In the genomic region with DNA sequence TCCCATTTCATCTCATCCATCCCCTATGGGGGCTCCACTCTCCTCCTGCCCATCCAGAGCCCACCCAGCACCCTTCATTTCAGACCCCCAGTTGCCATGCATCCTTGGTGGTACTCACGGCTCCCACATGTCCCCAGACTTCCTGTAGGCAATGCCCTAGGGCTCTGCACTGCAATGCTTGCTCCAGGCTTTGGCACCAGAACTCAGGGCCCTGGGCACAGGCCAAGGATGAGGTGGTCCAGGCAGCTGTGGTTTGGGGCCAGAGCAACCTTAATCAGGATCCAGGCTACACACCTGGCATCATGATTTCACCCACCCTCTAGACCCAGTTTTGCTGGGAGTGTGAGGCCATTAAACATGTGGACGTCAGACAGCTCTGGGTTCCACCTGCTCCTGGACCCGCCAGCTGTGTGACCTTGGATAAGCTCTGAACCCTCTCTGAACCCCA, we compare ENCODE assay signal across 21 cellular contexts. TPM values are rescaled to one million over a fixed set of nuclear protein-coding genes. Genes with fewer than 3 reads are reported as not detected.
DNase-seq lines count a peak whose midpoint lies in the region; ATAC-seq, FAIRE-seq and TF ChIP-seq lines count a peak whose summit lies in the region.
"Had no signal": no experiment of that assay in that cellular context is flagged by ENCODE, and none has a peak within 500 bp of the region (broad histone marks: within the 10 kb centered on the region; RNA-seq: fewer than 3 reads in every experiment).

No MANE protein-coding gene starts in this region.

- TF ChIP-seq CTCF in heart left ventricle (IDR thresholded peaks at IDR 0.05) (no peak), K562 (IDR thresholded peaks at IDR 0.05 in 2 of 3, conservative IDR thresholded peaks at IDR 0.05 in 1 of 3; ENCODE audit: insufficient read depth in 2 of 3, low read depth in 1 of 3, low read length in 3 of 3) (no peak), lung (IDR thresholded peaks at IDR 0.05; ENCODE audit: control extremely low read depth, extremely low read depth) (no peak), upper lobe of right lung (IDR thresholded peaks at IDR 0.05) (no peak)

- H3K79me2 ChIP-seq in K562 (ENCODE audit: control insufficient read depth, insufficient read depth, low read length) = no peaks in the 10 kb centered on the region

- TF ChIP-seq EP300 in K562 (IDR thresholded peaks at IDR 0.05; ENCODE audit: low read length) = no peak

- 87 to 93% (median 92%) methylated on average over 2 to 3 of the region's 3 CpGs for WGBS in heart left ventricle, 4 donors
- WGBS in K562 (ENCODE audit: insufficient coverage, low coverage, missing lambda C conversion rate) = 0% methylated on average over 3 of the region's 3 CpGs
- WGBS in lung, 2 donors = 74 to 81% methylated on average over 3 of the region's 3 CpGs

- intact Hi-C loops in cardiac septum (cut with DNase I) (no loop called here), heart left ventricle (cut with DNase I) (loop anchor here in 1 of 10 donors (10.0 kb wide), 1 partner anchor 147 kb away; no protein-coding TSS in a partner anchor), K562 (cut with micrococcal nuclease) (no loop called here), upper lobe of right lung (cut with DNase I) (no loop called here)

- H3K36me3 ChIP-seq in heart left ventricle (no peaks in the 10 kb centered on the region), K562 (ENCODE audit: control insufficient read depth, insufficient read depth, low read length) (no peaks in the 10 kb centered on the region), lung (ENCODE audit: control insufficient read depth in 2 of 2, insufficient read depth in 2 of 2, low read length in 2 of 2) (peaks cover 0 to 19% of the 10 kb centered on the region in 2 donors), upper lobe of right lung (peaks cover 22% of the 10 kb centered on the region)
- H3K36me3 ChIP-seq: BE2C had no signal

- TF ChIP-seq RAD21 in K562 (CRISPR knock-in tag; conservative IDR thresholded peaks at IDR 0.05 in 1 of 2, IDR thresholded peaks at IDR 0.05 in 1 of 2) = no peak

- no peaks in the 10 kb centered on the region for H3K9me3 ChIP-seq in heart left ventricle
- no peaks in the 10 kb centered on the region for H3K9me3 ChIP-seq in K562 (replicated peaks; ENCODE audit: control insufficient read depth, insufficient read depth, low read depth, low read length)
- H3K9me3 ChIP-seq in lung (ENCODE audit: control insufficient read depth in 2 of 2, insufficient read depth in 1 of 2, low read length in 1 of 2) = no peaks in the 10 kb centered on the region
- H3K9me3 ChIP-seq in upper lobe of right lung = no peaks in the 10 kb centered on the region
- H3K9me3 ChIP-seq: BE2C had no signal

- in situ Hi-C loops in K562 (cut with MboI) = no loop called here

- peaks cover 0 to 20% (median 10%) of the 10 kb centered on the region in 12 donors for H3K4me1 ChIP-seq in heart left ventricle
- H3K4me1 ChIP-seq in K562 (replicated peaks in 1 of 2; ENCODE audit: control insufficient read depth in 2 of 2, insufficient read depth in 2 of 2, low read length in 2 of 2) = peaks cover 3 to 15% of the 10 kb centered on the region in 2 experiments; a peak in 3 of 5 replicates
- H3K4me1 ChIP-seq in lung (ENCODE audit: control insufficient read depth in 2 of 2, insufficient read depth in 2 of 2, low read length in 2 of 2) = peaks cover 0 to 10% of the 10 kb centered on the region in 2 donors
- H3K4me1 ChIP-seq in upper lobe of right lung = peaks cover 12% of the 10 kb centered on the region
- H3K4me1 ChIP-seq: BE2C had no signal

- no TSS peak for BruUV-seq in K562 (replicated peaks; lab: Mats Ljungman, UMichigan)

- no peak overlapping the region for H3K9ac ChIP-seq in K562 (ENCODE audit: insufficient read depth in 1 of 2, low read depth in 2 of 2, low read length in 2 of 2)

- no peak overlapping the region for H3K4me2 ChIP-seq in K562 (ENCODE audit: insufficient read depth, low read length)

- H3K27me3 ChIP-seq in heart left ventricle = no peaks in the 10 kb centered on the region
- H3K27me3 ChIP-seq in K562 (ENCODE audit: control insufficient read depth in 2 of 2, insufficient read depth in 2 of 2, low read length in 2 of 2) = peaks cover 10 to 19% of the 10 kb centered on the region in 2 experiments
- H3K27me3 ChIP-seq in lung (ENCODE audit: control insufficient read depth, insufficient read depth) = no peaks in the 10 kb centered on the region
- no peaks in the 10 kb centered on the region for H3K27me3 ChIP-seq in upper lobe of right lung
- H3K27me3 ChIP-seq: BE2C had no signal

- POLR2A ChIA-PET in K562 (lab: Yijun Ruan, JAX) = no interaction called here

- peaks cover 5% of the 10 kb centered on the region; the same call in 1 of the 2 replicates for H4K20me1 ChIP-seq in K562 (replicated peaks; ENCODE audit: control insufficient read depth, insufficient read depth, low read length)

- ATAC-seq in heart left ventricle (no peak), K562 (no peak), lung (ENCODE audit: insufficient read depth, low FRiP score) (no peak), upper lobe of right lung (no peak)
- ATAC-seq: GM12878 had no signal

- CTCF ChIA-PET in K562 (lab: Yijun Ruan, JAX; ENCODE audit: low intra/inter-chr PET ratio) = no interaction called here

- peak; percentile 60 for DNase-seq in cardiac septum (ENCODE audit: low spot score)
- DNase-seq in heart left ventricle = no peak
- no peak for DNase-seq in K562 (ENCODE audit: extremely low read depth in 1 of 4, low spot score in 3 of 4)
- DNase-seq in lung (ENCODE audit: low spot score) = peak; percentile 47
- no peak for DNase-seq in upper lobe of right lung
- DNase-seq in activated CD4-positive, alpha-beta T cell treated with anti-CD3 and anti-CD28 coated beads, Interleukin-2, amount 50 U/mL, for 1 hour = no peak
- no peak for DNase-seq in AG08395 (ENCODE audit: low spot score)
- DNase-seq: BE2C; C1 segment of cervical spinal cord; CD4-positive, CD25-positive, alpha-beta regulatory T cell; CD8-positive, alpha-beta memory T cell; COR-L47; DMS 273 treated with DMSO at 0.1 percent for 48 hours; DND-41; EL; H9 had no signal

- H3K27ac ChIP-seq in heart left ventricle (no peak overlapping the region), K562 (ENCODE audit: extremely low read depth, low read depth, low read length) (no peak overlapping the region), lung (ENCODE audit: low read depth in 1 of 2, low read length in 1 of 2) (peak overlapping the region in 1 of 2 donors; percentile 91), upper lobe of right lung (peak overlapping the region; percentile 92)

- no peak overlapping the region for H3K4me3 ChIP-seq in heart left ventricle
- no peak overlapping the region for H3K4me3 ChIP-seq in K562
- peak overlapping the region; percentile 50 for H3K4me3 ChIP-seq in lung
- H3K4me3 ChIP-seq in upper lobe of right lung = peak overlapping the region; percentile 45
- H3K4me3 ChIP-seq: GM12878 had no signal

- H3K9me1 ChIP-seq in K562 (ENCODE audit: control insufficient read depth, insufficient read depth, low read length) = no peaks in the 10 kb centered on the region

- FAIRE-seq in K562 (lab: Jason Lieb, UNC) = no peak
- FAIRE-seq: GM12878, H1 had no signal

- no peak overlapping the region for H2AFZ ChIP-seq in K562 (ENCODE audit: low read depth, low read length)

- TF ChIP-seq POLR2A in heart left ventricle (IDR thresholded peaks at IDR 0.05) (no peak), K562 (conservative IDR thresholded peaks at IDR 0.05) (no peak)

RNA-seq across cellular contexts. Expression of gene SFTPB, which starts 0.4 kb away (rescaled TPM):
- total RNA-seq in cardiac septum = not detected
- under 1 TPM in 1 of 9 donors, not detected in 8; 0.23 TPM for total RNA-seq in heart left ventricle
- under 1 TPM in 1 of 2 donors, not detected in 1; 0.83 TPM for polyA plus RNA-seq in heart left ventricle
- total RNA-seq in K562 (2011; cell fraction: chromatin; rRNA removed; ENCODE audit: low replicate concordance) = not detected in 2 replicates
- not detected in 2 replicates for total RNA-seq in K562 (2011; cell fraction: nucleolus; rRNA removed)
- total RNA-seq in K562 (2011; cell fraction: nucleoplasm; rRNA removed) = not detected in 2 replicates
- total RNA-seq in K562 (2014; rRNA removed) = not detected in 2 replicates
- not detected in 2 replicates for total RNA-seq in K562 (2014; rRNA removed; fragmentation: Illumina TruSeq; extraction: Trizol)
- total RNA-seq in K562 (2015; rRNA removed; fragmentation: Illumina TruSeq; extraction: Trizol) = not detected in 2 replicates
- total RNA-seq in K562 (2021) = 7.0 and 8.5 TPM in 2 replicates
- not detected in 2 replicates for polyA plus RNA-seq in K562 (2011; rRNA removed)
- polyA plus RNA-seq in K562 (2011; cell fraction: cytosol; rRNA removed) = not detected in 2 replicates
- not detected in 2 replicates for polyA plus RNA-seq in K562 (2011; cell fraction: nucleus; rRNA removed)
- not detected in 2 replicates for polyA plus RNA-seq in K562 (2012)
- not detected in 2 replicates for polyA plus RNA-seq in K562 (2014; fragmentation: Illumina TruSeq; extraction: Trizol)
- under 1 TPM in 1 of 2 experiments, not detected in 1; 0.03 TPM for polyA plus RNA-seq in K562 (2014; fragmentation: Nextera tagmentation; extraction: Ambion mirVana)
- polyA plus RNA-seq in K562 (2014; rRNA removed) = not detected in 2 replicates
- polyA minus RNA-seq in K562 (2011; rRNA and poly(A)+ RNA removed) = not detected in 2 replicates
- not detected in 2 replicates for polyA minus RNA-seq in K562 (2011; cell fraction: cytosol; rRNA and poly(A)+ RNA removed)
- not detected in 2 replicates for polyA minus RNA-seq in K562 (2011; cell fraction: nucleus; rRNA and poly(A)+ RNA removed)
- over 10,000 TPM in 1 of 2 donors, 1,000 to 10,000 TPM in 1; 6,615 to 19,115 TPM for total RNA-seq in lung
- polyA plus RNA-seq in lung = over 10,000 TPM; 12,892 to 14,488 TPM
- 14,872 TPM for total RNA-seq in upper lobe of right lung
- total RNA-seq: A172; CD4-positive, CD25-positive, alpha-beta regulatory T cell; CD8-positive, alpha-beta memory T cell; G401; H1; H9; HT-29 had no signal
- polyA plus RNA-seq: CD4-positive, CD25-positive, alpha-beta regulatory T cell; CD8-positive, alpha-beta memory T cell; H1 had no signal

RNA-seq across cellular contexts. Expression of gene GNLY, which starts 26.6 kb away (rescaled TPM):
- total RNA-seq in cardiac septum (2.3 TPM), heart left ventricle (10 to 100 TPM in 1 of 9 donors, 1 to 10 TPM in 4, under 1 TPM in 2, not detected in 2; 0.29 to 47.1 (median 2.1) TPM), K562 (2014; rRNA removed) (not detected in 2 replicates), K562 (2014; rRNA removed; fragmentation: Illumina TruSeq; extraction: Trizol) (not detected in 2 replicates), K562 (2015; rRNA removed; fragmentation: Illumina TruSeq; extraction: Trizol) (not detected in 2 replicates), K562 (2021) (not detected in 2 replicates), lung (10 to 100 TPM in 1 of 2 donors, not detected in 1; 12.1 TPM), upper lobe of right lung (18.5 TPM)
- polyA plus RNA-seq in heart left ventricle (1 to 10 TPM; 1.3 to 2.3 TPM), K562 (2011; rRNA removed) (not detected in 2 replicates), K562 (2014; fragmentation: Illumina TruSeq; extraction: Trizol) (not detected in 2 replicates), K562 (2014; fragmentation: Nextera tagmentation; extraction: Ambion mirVana) (not detected), K562 (2014; rRNA removed) (not detected in 2 replicates), lung (10 to 100 TPM in 1 of 2 donors, 1 to 10 TPM in 1; 9.0 to 13.6 TPM)
- 0.21 TPM in 1 of 2 replicates, not detected in the other for total RNA-seq in K562 (2011; cell fraction: chromatin; rRNA removed; ENCODE audit: low replicate concordance)
- not detected in 2 replicates for total RNA-seq in K562 (2011; cell fraction: nucleolus; rRNA removed)
- total RNA-seq in K562 (2011; cell fraction: nucleoplasm; rRNA removed) = 0.99 TPM in 1 of 2 replicates, not detected in the other
- polyA plus RNA-seq in K562 (2011; cell fraction: cytosol; rRNA removed) = 0.03 TPM in 1 of 2 replicates, not detected in the other
- 0.06 TPM in 1 of 2 replicates, not detected in the other for polyA plus RNA-seq in K562 (2011; cell fraction: nucleus; rRNA removed)
- 0.37 TPM in 1 of 2 replicates, not detected in the other for polyA plus RNA-seq in K562 (2012)
- polyA minus RNA-seq in K562 (2011; rRNA and poly(A)+ RNA removed) = not detected in 2 replicates
- polyA minus RNA-seq in K562 (2011; cell fraction: cytosol; rRNA and poly(A)+ RNA removed) = not detected in 2 replicates
- polyA minus RNA-seq in K562 (2011; cell fraction: nucleus; rRNA and poly(A)+ RNA removed) = not detected in 2 replicates
- total RNA-seq: A172, G401, H1, H9, HT-29 had no signal

RNA-seq across cellular contexts. Expression of gene USP39, which starts 51.6 kb away (rescaled TPM):
- 28.4 TPM for total RNA-seq in cardiac septum
- 10 to 100 TPM; 26.0 to 55.6 (median 30.5) TPM for total RNA-seq in heart left ventricle
- polyA plus RNA-seq in heart left ventricle = 10 to 100 TPM; 24.3 to 47.1 TPM
- 135 and 208 TPM in 2 replicates for total RNA-seq in K562 (2011; cell fraction: chromatin; rRNA removed; ENCODE audit: low replicate concordance)
- 115 and 138 TPM in 2 replicates for total RNA-seq in K562 (2011; cell fraction: nucleolus; rRNA removed)
- 129 and 174 TPM in 2 replicates for total RNA-seq in K562 (2011; cell fraction: nucleoplasm; rRNA removed)
- 145 and 183 TPM in 2 replicates for total RNA-seq in K562 (2014; rRNA removed)
- 119 and 123 TPM in 2 replicates for total RNA-seq in K562 (2014; rRNA removed; fragmentation: Illumina TruSeq; extraction: Trizol)
- total RNA-seq in K562 (2015; rRNA removed; fragmentation: Illumina TruSeq; extraction: Trizol) = 128 and 131 TPM in 2 replicates
- total RNA-seq in K562 (2021) = 121 and 124 TPM in 2 replicates
- polyA plus RNA-seq in K562 (2011; rRNA removed) = 103 and 153 TPM in 2 replicates
- 84.8 and 132 TPM in 2 replicates for polyA plus RNA-seq in K562 (2011; cell fraction: cytosol; rRNA removed)
- 110 and 190 TPM in 2 replicates for polyA plus RNA-seq in K562 (2011; cell fraction: nucleus; rRNA removed)
- polyA plus RNA-seq in K562 (2012) = 88.5 and 121 TPM in 2 replicates
- 152 and 167 TPM in 2 replicates for polyA plus RNA-seq in K562 (2014; fragmentation: Illumina TruSeq; extraction: Trizol)
- polyA plus RNA-seq in K562 (2014; fragmentation: Nextera tagmentation; extraction: Ambion mirVana) = 10 to 100 TPM; 63.3 to 68.4 TPM
- 130 and 144 TPM in 2 replicates for polyA plus RNA-seq in K562 (2014; rRNA removed)
- polyA minus RNA-seq in K562 (2011; rRNA and poly(A)+ RNA removed) = 87.9 and 140 TPM in 2 replicates
- 38.3 and 80.0 TPM in 2 replicates for polyA minus RNA-seq in K562 (2011; cell fraction: cytosol; rRNA and poly(A)+ RNA removed)
- 58.9 and 61.4 TPM in 2 replicates for polyA minus RNA-seq in K562 (2011; cell fraction: nucleus; rRNA and poly(A)+ RNA removed)
- total RNA-seq in lung = 10 to 100 TPM; 40.9 to 42.9 TPM
- 10 to 100 TPM; 29.9 to 42.1 TPM for polyA plus RNA-seq in lung
- total RNA-seq in upper lobe of right lung = 37.0 TPM

RNA-seq across cellular contexts. Expression of gene C2orf68, which starts 55.7 kb away (rescaled TPM):
- total RNA-seq in cardiac septum (26.3 TPM), heart left ventricle (10 to 100 TPM; 12.0 to 38.2 (median 29.1) TPM), K562 (2014; rRNA removed) (22.1 and 33.2 TPM in 2 replicates), K562 (2014; rRNA removed; fragmentation: Illumina TruSeq; extraction: Trizol) (29.4 and 31.7 TPM in 2 replicates), K562 (2015; rRNA removed; fragmentation: Illumina TruSeq; extraction: Trizol) (26.8 and 30.1 TPM in 2 replicates), K562 (2021) (36.6 and 41.6 TPM in 2 replicates), lung (10 to 100 TPM; 38.4 to 43.0 TPM), upper lobe of right lung (37.9 TPM)
- polyA plus RNA-seq in heart left ventricle (10 to 100 TPM; 14.3 to 37.3 TPM), K562 (2011; rRNA removed) (32.6 and 50.0 TPM in 2 replicates), K562 (2014; fragmentation: Illumina TruSeq; extraction: Trizol) (31.7 and 31.8 TPM in 2 replicates), K562 (2014; fragmentation: Nextera tagmentation; extraction: Ambion mirVana) (10 to 100 TPM; 33.1 to 33.4 TPM), K562 (2014; rRNA removed) (27.5 and 31.5 TPM in 2 replicates), lung (10 to 100 TPM; 23.2 to 51.9 TPM)
- 48.1 and 80.4 TPM in 2 replicates for total RNA-seq in K562 (2011; cell fraction: chromatin; rRNA removed; ENCODE audit: low replicate concordance)
- 45.8 and 61.2 TPM in 2 replicates for total RNA-seq in K562 (2011; cell fraction: nucleolus; rRNA removed)
- total RNA-seq in K562 (2011; cell fraction: nucleoplasm; rRNA removed) = 58.4 and 76.0 TPM in 2 replicates
- 29.4 and 39.0 TPM in 2 replicates for polyA plus RNA-seq in K562 (2011; cell fraction: cytosol; rRNA removed)
- polyA plus RNA-seq in K562 (2011; cell fraction: nucleus; rRNA removed) = 36.4 and 51.5 TPM in 2 replicates
- polyA plus RNA-seq in K562 (2012) = 25.7 and 42.8 TPM in 2 replicates
- polyA minus RNA-seq in K562 (2011; rRNA and poly(A)+ RNA removed) = 24.7 and 40.2 TPM in 2 replicates
- polyA minus RNA-seq in K562 (2011; cell fraction: cytosol; rRNA and poly(A)+ RNA removed) = 13.6 and 33.5 TPM in 2 replicates
- 15.9 and 17.7 TPM in 2 replicates for polyA minus RNA-seq in K562 (2011; cell fraction: nucleus; rRNA and poly(A)+ RNA removed)

Comparison
In these comparisons a context has a peak if more than half of its experiments do, and no peak if none do; other contexts are left out.
1. DNase-seq: peak in cardiac septum (single experiment) and lung (single experiment); none in heart left ventricle (0 of 5), K562 (0 of 4), upper lobe of right lung (single experiment), activated CD4-positive, alpha-beta T cell treated with anti-CD3 and anti-CD28 coated beads, Interleukin-2, amount 50 U/mL, for 1 hour (single experiment) and AG08395 (single experiment).
2. H3K4me3 ChIP-seq: peak in lung (single experiment) and upper lobe of right lung (single experiment); none in heart left ventricle (0 of 12) and K562 (single experiment).
3. RNA of gene SFTPB, which starts 0.4 kb away (total RNA-seq): 6,615 to 19,115 TPM in lung and 14,872 TPM in upper lobe of right lung (single experiment); not detected in cardiac septum (single experiment), 0.23 TPM in heart left ventricle and 7.0 to 8.5 TPM in K562; every median in the first group is over 100 times any median in the second.